In the genomic region with DNA sequence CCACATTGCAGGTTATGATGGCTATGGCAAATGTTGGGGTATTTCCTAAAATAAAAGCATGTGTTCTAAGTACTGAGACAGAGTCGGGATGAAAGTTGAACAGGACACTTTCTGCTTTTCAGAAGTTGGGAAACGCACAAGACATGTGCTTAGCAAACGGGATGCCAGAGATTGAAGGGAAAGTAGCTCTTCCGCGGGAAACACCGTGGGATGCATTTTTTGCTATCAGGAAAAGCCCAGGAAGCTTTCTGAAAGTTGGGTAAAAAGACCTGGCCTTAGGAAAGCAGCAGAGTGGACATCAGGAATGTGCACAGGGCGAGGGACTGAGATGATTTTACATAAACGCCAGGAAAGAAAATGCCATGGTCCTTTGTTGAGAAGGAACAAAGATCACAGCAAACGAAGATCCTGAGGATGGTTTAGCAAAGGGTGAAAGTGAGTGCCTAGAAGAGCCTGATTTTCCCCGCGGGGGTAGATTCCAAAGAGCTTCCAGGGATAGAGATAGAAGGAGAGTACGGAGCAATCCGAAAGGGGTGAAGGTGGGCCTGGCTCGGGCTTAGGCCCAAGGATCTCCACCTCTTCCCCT, we compare ENCODE assay signal across 1 cellular context.
TF ChIP-seq lines count a peak whose summit lies in the region.

No MANE protein-coding gene starts in this region.

TF ChIP-seq in HCT116, 20 proteins besides CTCF, POLR2A, EP300 and RAD21 (continued from another document):
- TF ChIP-seq, protein P1, sequence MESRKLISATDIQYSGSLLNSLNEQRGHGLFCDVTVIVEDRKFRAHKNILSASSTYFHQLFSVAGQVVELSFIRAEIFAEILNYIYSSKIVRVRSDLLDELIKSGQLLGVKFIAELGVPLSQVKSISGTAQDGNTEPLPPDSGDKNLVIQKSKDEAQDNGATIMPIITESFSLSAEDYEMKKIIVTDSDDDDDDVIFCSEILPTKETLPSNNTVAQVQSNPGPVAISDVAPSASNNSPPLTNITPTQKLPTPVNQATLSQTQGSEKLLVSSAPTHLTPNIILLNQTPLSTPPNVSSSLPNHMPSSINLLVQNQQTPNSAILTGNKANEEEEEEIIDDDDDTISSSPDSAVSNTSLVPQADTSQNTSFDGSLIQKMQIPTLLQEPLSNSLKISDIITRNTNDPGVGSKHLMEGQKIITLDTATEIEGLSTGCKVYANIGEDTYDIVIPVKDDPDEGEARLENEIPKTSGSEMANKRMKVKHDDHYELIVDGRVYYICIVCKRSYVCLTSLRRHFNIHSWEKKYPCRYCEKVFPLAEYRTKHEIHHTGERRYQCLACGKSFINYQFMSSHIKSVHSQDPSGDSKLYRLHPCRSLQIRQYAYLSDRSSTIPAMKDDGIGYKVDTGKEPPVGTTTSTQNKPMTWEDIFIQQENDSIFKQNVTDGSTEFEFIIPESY (IDR thresholded peaks at IDR 0.05; ENCODE audit: extremely low read depth, insufficient replicate concordance, low read length), result no peak
- TF ChIP-seq TCF7L2 (IDR thresholded peaks at IDR 0.05; ENCODE audit: borderline replicate concordance, extremely low read depth, insufficient read depth, insufficient read length), result no peak
- no peak for TF ChIP-seq ZFX (IDR thresholded peaks at IDR 0.05)
